In the genomic region with DNA sequence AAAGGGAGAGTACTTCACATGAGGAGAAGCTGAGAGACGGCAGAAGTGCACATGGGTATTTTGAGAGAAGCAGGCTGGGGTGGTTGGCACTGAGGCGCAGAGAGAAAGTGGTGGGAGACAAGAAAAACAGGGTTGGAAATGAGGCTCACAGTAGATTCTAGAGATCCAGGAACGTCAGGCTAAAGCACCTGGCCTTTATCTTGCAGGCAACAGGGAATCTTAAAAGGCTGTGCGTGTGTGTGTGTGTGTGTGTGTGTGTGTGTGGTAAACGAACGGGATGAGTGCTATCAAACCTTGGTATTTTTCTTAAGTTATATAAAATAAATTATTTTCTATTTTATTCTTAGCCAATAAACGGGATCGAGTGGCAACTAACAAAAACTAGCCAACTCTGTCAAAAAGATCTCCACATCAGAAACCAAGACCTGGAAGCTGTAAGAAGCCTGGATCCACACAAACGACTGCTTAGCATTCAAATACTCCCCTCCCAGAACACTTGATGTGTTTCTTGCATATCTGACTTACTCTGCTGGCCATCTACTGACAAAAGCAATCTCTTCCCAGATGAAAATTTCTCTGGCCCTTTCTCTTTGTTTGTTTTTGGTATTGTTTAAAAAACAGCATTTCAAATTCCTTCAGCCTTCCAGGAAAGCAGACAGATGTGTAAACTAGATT, we compare ENCODE assay signal across 22 cellular contexts. TPM values are rescaled to one million over a fixed set of nuclear protein-coding genes. Genes with fewer than 3 reads are reported as not detected.
DNase-seq lines count a peak whose midpoint lies in the region; ATAC-seq, FAIRE-seq and TF ChIP-seq lines count a peak whose summit lies in the region.
"Had no signal": no experiment of that assay in that cellular context is flagged by ENCODE, and none has a peak within 500 bp of the region (broad histone marks: within the 10 kb centered on the region; RNA-seq: fewer than 3 reads in every experiment).

No MANE protein-coding gene starts in this region.

- H3K36me3 ChIP-seq in breast epithelium (no peaks in the 10 kb centered on the region), mammary epithelial cell (ENCODE audit: insufficient read depth, low read length) (no peaks in the 10 kb centered on the region), keratinocyte (ENCODE audit: control insufficient read depth in 2 of 2, extremely low read depth in 1 of 2, insufficient read depth in 2 of 2, low read length in 2 of 2) (no peaks in the 10 kb centered on the region)
- H3K36me3 ChIP-seq: right atrium auricular region, tibial artery had no signal

- H3K9me3 ChIP-seq in breast epithelium = no peaks in the 10 kb centered on the region
- no peaks in the 10 kb centered on the region for H3K9me3 ChIP-seq in mammary epithelial cell (replicated peaks; ENCODE audit: insufficient read depth, low read length)
- no peaks in the 10 kb centered on the region for H3K9me3 ChIP-seq in keratinocyte (ENCODE audit: control insufficient read depth, low read depth, low read length)
- H3K9me3 ChIP-seq: mucosa of descending colon, right atrium auricular region, tibial artery had no signal

- no peak for ATAC-seq in HG02623 (IDR thresholded peaks at IDR 0.05; ENCODE audit: unreplicated experiment)
- no peak for ATAC-seq in HG03521 (IDR thresholded peaks at IDR 0.05; ENCODE audit: unreplicated experiment)
- ATAC-seq: mucosa of descending colon, Right ventricle myocardium inferior had no signal

- CTCF ChIA-PET in MCF 10A (lab: Yijun Ruan, JAX) = interaction anchor here (0.6 to 9.3 kb wide), 7 partner anchors 9 to 255 kb away, joined by 3 to 238 read pairs (median 3); no protein-coding TSS in a partner anchor
- CTCF ChIA-PET in mammary epithelial cell (lab: Charles Lee; ENCODE audit: low non-redundant PET) = no interaction called here

- no peaks in the 10 kb centered on the region for H3K9me1 ChIP-seq in keratinocyte (ENCODE audit: control insufficient read depth, extremely low read depth, insufficient read depth, low read length)

- H3K9ac ChIP-seq in mammary epithelial cell (ENCODE audit: insufficient read depth, low read length) (peak overlapping the region; percentile 48), keratinocyte (ENCODE audit: control insufficient read depth, extremely low read depth, insufficient read depth, low read length) (peak overlapping the region; percentile 71)

- DNase-seq in MCF 10A (ENCODE audit: unreplicated experiment) = no peak
- no peak for DNase-seq in breast epithelium (ENCODE audit: low spot score in 2 of 2)
- DNase-seq in mammary epithelial cell = no peak
- DNase-seq in keratinocyte (ENCODE audit: low read depth, low spot score) = no peak
- DNase-seq in T-helper 9 cell = no peak
- no peak for DNase-seq in DMS153 (lab: John Stamatoyannopoulos, UW)
- DNase-seq: activated naive CD4-positive, alpha-beta T cell; CD4-positive, alpha-beta memory T cell; foreskin fibroblast; mucosa of descending colon; NCI-H2081; stimulated activated naive CD4-positive, alpha-beta T cell; tibial artery had no signal

- dilution Hi-C loops in mammary epithelial cell (cut with HindIII; ENCODE audit: low sequenced_read_pairs) (no loop called here), keratinocyte (cut with MboI; ENCODE audit: extremely low pct_ligation_motif_present, low sequenced_read_pairs) (no loop called here)

- H2AFZ ChIP-seq in mammary epithelial cell (ENCODE audit: low read depth, low read length) = peak overlapping the region; percentile 27
- peak overlapping the region; percentile 66 for H2AFZ ChIP-seq in keratinocyte (ENCODE audit: control insufficient read depth, low read length)

- H3K4me1 ChIP-seq in breast epithelium (no peaks in the 10 kb centered on the region), mammary epithelial cell (ENCODE audit: insufficient read depth, low read length) (peaks cover 14% of the 10 kb centered on the region), keratinocyte (ENCODE audit: control insufficient read depth, extremely low read depth, insufficient read depth, low read length) (peaks cover 20% of the 10 kb centered on the region)
- H3K4me1 ChIP-seq: right atrium auricular region, tibial artery had no signal

- no peaks in the 10 kb centered on the region for H3K9me3 Mint-ChIP-seq in MCF 10A (ENCODE audit: unreplicated experiment)

- FAIRE-seq in keratinocyte (lab: Jason Lieb, UNC) = no peak
- FAIRE-seq: GM18507, H54 had no signal

- BruUV-seq in MCF 10A (replicated peaks; lab: Mats Ljungman, UMichigan) = no TSS peak
- BruUV-seq in mammary epithelial cell (replicated peaks; lab: Mats Ljungman, UMichigan) = no TSS peak

- H3K36me3 Mint-ChIP-seq in MCF 10A (ENCODE audit: insufficient read depth, unreplicated experiment) = no peaks in the 10 kb centered on the region
- H3K36me3 Mint-ChIP-seq: CD4-positive, alpha-beta memory T cell had no signal

- H3K27ac Mint-ChIP-seq in MCF 10A (ENCODE audit: low read depth, unreplicated experiment) = peak overlapping the region; percentile 60
- H3K27ac Mint-ChIP-seq: CD4-positive, alpha-beta memory T cell had no signal

- POLR2A ChIA-PET in MCF 10A (lab: Yijun Ruan, JAX) = interaction anchor here (0.7 to 8.7 kb wide), 7 partner anchors 51 to 129 kb away, joined by 3 to 55 read pairs (median 3); a partner anchor contains a TSS

- in situ Hi-C loops in mammary epithelial cell (cut with MboI; ENCODE audit: low sequenced_read_pairs in 2 of 2) = loop anchor here in 1 of 2 donors (5.0 kb wide), 1 partner anchor 103 kb away; no protein-coding TSS in a partner anchor

- H3K4me1 Mint-ChIP-seq in MCF 10A (ENCODE audit: insufficient read depth, unreplicated experiment) = peaks cover 16% of the 10 kb centered on the region
- H3K4me1 Mint-ChIP-seq: CD4-positive, alpha-beta memory T cell had no signal

- H3K4me3 Mint-ChIP-seq in MCF 10A (ENCODE audit: unreplicated experiment) = no peak overlapping the region
- H3K4me3 Mint-ChIP-seq: CD4-positive, alpha-beta memory T cell had no signal

- 82% methylated on average over 7 of the region's 9 CpGs for WGBS in mammary epithelial cell (ENCODE audit: low coverage, missing lambda C conversion rate)

- H3K27me3 ChIP-seq in breast epithelium = no peaks in the 10 kb centered on the region
- H3K27me3 ChIP-seq in mammary epithelial cell (ENCODE audit: insufficient read depth, low read length) = no peaks in the 10 kb centered on the region
- H3K27me3 ChIP-seq in keratinocyte (ENCODE audit: control insufficient read depth, extremely low read depth, insufficient read depth, low read length) = no peaks in the 10 kb centered on the region
- H3K27me3 ChIP-seq: right atrium auricular region had no signal

- intact Hi-C loops in MCF 10A (cut with micrococcal nuclease) (loop anchor here (2.0 kb wide), 1 partner anchor 64 kb away; no protein-coding TSS in a partner anchor), breast epithelium (cut with DNase I; ENCODE audit: low total_unique reads) (no loop called here), mammary epithelial cell (cut with micrococcal nuclease) (loop anchor here (2.0 to 5.0 kb wide), 2 partner anchors 64 to 583 kb away; no protein-coding TSS in a partner anchor)

- H3K79me2 ChIP-seq in mammary epithelial cell (ENCODE audit: insufficient read depth, low read length) = no peaks in the 10 kb centered on the region
- no peaks in the 10 kb centered on the region for H3K79me2 ChIP-seq in keratinocyte (ENCODE audit: control insufficient read depth, insufficient read depth, low read length)

- H3K27ac ChIP-seq in breast epithelium (peak overlapping the region in 1 of 2 donors; percentile 8), mammary epithelial cell (ENCODE audit: insufficient read depth, low read depth, low read length) (peak overlapping the region; percentile 86), keratinocyte (ENCODE audit: control insufficient read depth, insufficient read depth, low read length) (peak overlapping the region; percentile 94)
- H3K27ac ChIP-seq: HL-60, right atrium auricular region, tibial artery had no signal

- no peak overlapping the region for H3K4me3 ChIP-seq in breast epithelium
- H3K4me3 ChIP-seq in mammary epithelial cell (replicated peaks in 1 of 3; ENCODE audit: insufficient read depth in 1 of 3, low read depth in 2 of 3, low read length in 3 of 3) = no peak overlapping the region
- H3K4me3 ChIP-seq in keratinocyte (ENCODE audit: control insufficient read depth in 2 of 3, extremely low read depth in 1 of 3, insufficient read depth in 2 of 3, low read depth in 1 of 3, low read length in 3 of 3) = no peak overlapping the region
- H3K4me3 ChIP-seq: mucosa of descending colon, right atrium auricular region, tibial artery had no signal

- no peak for TF ChIP-seq POLR2A in breast epithelium (IDR thresholded peaks at IDR 0.05)

- TF ChIP-seq CTCF in MCF 10A (IDR thresholded peaks at IDR 0.05; ENCODE audit: unreplicated experiment) (no peak), breast epithelium (IDR thresholded peaks at IDR 0.05) (no peak), mammary epithelial cell (conservative IDR thresholded peaks at IDR 0.05 in 1 of 2, IDR thresholded peaks at IDR 0.05 in 1 of 2; ENCODE audit: extremely low read depth in 1 of 2, insufficient read depth in 1 of 2, low read depth in 1 of 2, low read length in 2 of 2) (no peak), keratinocyte (optimal IDR thresholded peaks at IDR 0.05 in 1 of 3, IDR thresholded peaks at IDR 0.05 in 1 of 3, conservative IDR thresholded peaks at IDR 0.05 in 1 of 3; ENCODE audit: extremely low read depth in 1 of 3, insufficient read depth in 2 of 3, low read length in 3 of 3) (no peak)

- H3K4me2 ChIP-seq in mammary epithelial cell (ENCODE audit: insufficient read depth, low read depth, low read length) = peak overlapping the region; percentile 65
- peak overlapping the region; percentile 53 for H3K4me2 ChIP-seq in keratinocyte (ENCODE audit: control insufficient read depth, extremely low read depth, insufficient read depth, low read depth, low read length)

- H4K20me1 ChIP-seq in mammary epithelial cell (ENCODE audit: insufficient read depth, low read length) = no peaks in the 10 kb centered on the region
- no peaks in the 10 kb centered on the region for H4K20me1 ChIP-seq in keratinocyte (ENCODE audit: control insufficient read depth, extremely low read depth, insufficient read depth, low read length)

- no peaks in the 10 kb centered on the region for H3K27me3 Mint-ChIP-seq in MCF 10A (ENCODE audit: insufficient read depth, unreplicated experiment)

RNA-seq across cellular contexts. Expression of a gene that starts 44.9 kb away (rescaled TPM):
- not detected in 2 replicates for total RNA-seq in MCF 10A (2022)
- 1 to 10 TPM in 2 of 3 donors, not detected in 1; 2.6 to 3.6 TPM for total RNA-seq in breast epithelium
- total RNA-seq in mammary epithelial cell = not detected
- not detected for polyA plus RNA-seq in mammary epithelial cell
- not detected for polyA minus RNA-seq in mammary epithelial cell
- not detected in 3 replicates for polyA plus RNA-seq in keratinocyte
- polyA plus RNA-seq in keratinocyte (2011; ENCODE audit: low read depth) = not detected
- polyA plus RNA-seq in keratinocyte (2011; cell fraction: cytosol; rRNA removed) = not detected in 2 replicates
- not detected in 2 replicates for polyA plus RNA-seq in keratinocyte (2011; cell fraction: nucleus; rRNA removed)
- not detected in 2 replicates for polyA plus RNA-seq in keratinocyte (2012; ENCODE audit: low replicate concordance)
- polyA minus RNA-seq in keratinocyte = not detected in 3 replicates
- not detected for polyA minus RNA-seq in keratinocyte (2011; cell fraction: cytosol; rRNA and poly(A)+ RNA removed)
- not detected in 2 replicates for polyA minus RNA-seq in keratinocyte (2011; cell fraction: nucleus; rRNA and poly(A)+ RNA removed)
- total RNA-seq: CD4-positive, alpha-beta memory T cell; chondrocyte; mucosa of descending colon; omental fat pad; Right ventricle myocardium inferior had no signal
- polyA plus RNA-seq: CD4-positive, alpha-beta memory T cell had no signal

RNA-seq across cellular contexts. Expression of a gene that starts 54.4 kb away (rescaled TPM):
- total RNA-seq in MCF 10A (2022) = 3.5 and 4.7 TPM in 2 replicates
- total RNA-seq in breast epithelium = 10 to 100 TPM in 2 of 3 donors, 1 to 10 TPM in 1; 9.1 to 26.5 (median 17.0) TPM
- total RNA-seq in mammary epithelial cell = 1 to 10 TPM; 4.5 to 7.3 TPM
- polyA plus RNA-seq in mammary epithelial cell = 4.8 TPM
- 0.78 TPM for polyA minus RNA-seq in mammary epithelial cell
- polyA plus RNA-seq in keratinocyte = 6.2 to 13.4 TPM (median 10.8 TPM) in 3 replicates
- polyA plus RNA-seq in keratinocyte (2011; ENCODE audit: low read depth) = 37.9 TPM
- polyA plus RNA-seq in keratinocyte (2011; cell fraction: cytosol; rRNA removed) = 4.9 and 7.8 TPM in 2 replicates
- 15.6 and 20.9 TPM in 2 replicates for polyA plus RNA-seq in keratinocyte (2011; cell fraction: nucleus; rRNA removed)
- 4.3 and 30.9 TPM in 2 replicates for polyA plus RNA-seq in keratinocyte (2012; ENCODE audit: low replicate concordance)
- 1.5 to 5.4 TPM (median 5.2 TPM) in 3 replicates for polyA minus RNA-seq in keratinocyte
- polyA minus RNA-seq in keratinocyte (2011; cell fraction: cytosol; rRNA and poly(A)+ RNA removed) = 9.0 TPM
- 11.6 and 13.1 TPM in 2 replicates for polyA minus RNA-seq in keratinocyte (2011; cell fraction: nucleus; rRNA and poly(A)+ RNA removed)
- total RNA-seq: CD4-positive, alpha-beta memory T cell had no signal
- polyA plus RNA-seq: CD4-positive, alpha-beta memory T cell had no signal
